In the genomic region with DNA sequence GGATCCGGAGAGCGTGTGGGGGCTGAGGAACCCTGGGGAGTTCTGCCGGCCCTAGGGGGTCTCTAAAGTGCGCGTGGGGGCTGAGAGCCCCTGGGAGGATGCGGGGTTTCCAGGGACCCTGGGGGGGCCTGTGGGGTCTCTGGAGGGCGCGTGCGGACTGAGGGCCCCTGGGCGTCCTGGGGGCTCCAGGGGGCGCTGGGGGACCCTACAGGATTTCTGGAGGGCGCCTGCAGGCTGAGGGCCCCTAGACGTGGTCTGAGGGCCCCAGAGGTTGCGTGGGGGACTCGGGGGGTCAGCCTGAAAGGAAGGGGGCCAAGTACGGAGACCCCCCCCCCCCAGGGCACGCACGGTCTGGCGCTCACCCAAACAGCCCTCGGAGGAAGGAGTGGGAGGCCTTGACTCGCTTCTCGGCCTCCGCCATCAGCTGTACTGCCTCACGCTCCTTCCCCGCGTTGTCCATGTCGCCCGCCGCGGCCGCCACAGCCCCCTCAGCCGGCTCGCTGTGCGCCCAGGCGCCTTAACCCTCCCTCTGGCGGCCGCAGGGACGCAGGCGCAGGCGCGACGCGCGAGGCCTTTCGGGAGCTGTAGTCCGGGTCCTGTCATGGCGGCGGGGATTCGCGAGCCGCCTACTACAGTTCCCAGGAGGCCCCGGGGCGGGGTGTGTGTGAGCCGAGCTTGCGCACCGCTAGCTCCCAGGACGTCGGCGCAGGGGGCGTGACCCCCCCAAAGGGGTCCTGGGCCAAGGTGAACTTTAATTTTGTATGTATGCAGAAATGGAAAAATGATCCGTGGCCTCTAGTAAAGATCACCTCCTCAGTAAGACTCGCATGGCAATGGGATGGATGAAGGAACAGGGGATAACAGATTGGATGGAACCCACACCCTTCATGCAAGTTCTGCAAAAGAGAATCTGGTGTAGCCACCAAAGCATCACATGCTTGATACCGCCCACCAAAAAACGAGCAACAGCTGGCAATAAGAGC, we compare ENCODE assay signal across 1 cellular context.
A peak's percentile ranks its signal among the peaks of the same experiment; 100 is the strongest.
TF ChIP-seq lines count a peak whose summit lies in the region.

TSS of gene NAPB (minus strand) at position 546 of the 983 bp plus-strand sequence. CDS start at position 460, 86 bp downstream.

TF ChIP-seq in HEK293, 187 proteins besides CTCF, POLR2A, EP300 and RAD21 (continued from another document and continues in another):
- no peak for TF ChIP-seq ZFP37 (tag by site-specific recombination; IDR thresholded peaks at IDR 0.05)
- no peak for TF ChIP-seq WT1 (tag by site-specific recombination; IDR thresholded peaks at IDR 0.05)
- TF ChIP-seq KLF9 (tag by site-specific recombination; IDR thresholded peaks at IDR 0.05; ENCODE audit: low read depth) = peak; percentile 88
- TF ChIP-seq ZNF18 (tag by site-specific recombination; IDR thresholded peaks at IDR 0.05) = no peak
- TF ChIP-seq ZNF670 (tag by site-specific recombination; IDR thresholded peaks at IDR 0.05; ENCODE audit: low read depth) = no peak
- TF ChIP-seq ZNF354C (tag by site-specific recombination; IDR thresholded peaks at IDR 0.05; ENCODE audit: borderline replicate concordance, low read depth) = no peak
- TF ChIP-seq ZBTB10 (tag by site-specific recombination; IDR thresholded peaks at IDR 0.05) = peak; percentile 28
- TF ChIP-seq SP3 (tag by site-specific recombination; IDR thresholded peaks at IDR 0.05) = peak; percentile 75
- no peak for TF ChIP-seq RBAK (tag by site-specific recombination; IDR thresholded peaks at IDR 0.05)
- TF ChIP-seq, protein P1, sequence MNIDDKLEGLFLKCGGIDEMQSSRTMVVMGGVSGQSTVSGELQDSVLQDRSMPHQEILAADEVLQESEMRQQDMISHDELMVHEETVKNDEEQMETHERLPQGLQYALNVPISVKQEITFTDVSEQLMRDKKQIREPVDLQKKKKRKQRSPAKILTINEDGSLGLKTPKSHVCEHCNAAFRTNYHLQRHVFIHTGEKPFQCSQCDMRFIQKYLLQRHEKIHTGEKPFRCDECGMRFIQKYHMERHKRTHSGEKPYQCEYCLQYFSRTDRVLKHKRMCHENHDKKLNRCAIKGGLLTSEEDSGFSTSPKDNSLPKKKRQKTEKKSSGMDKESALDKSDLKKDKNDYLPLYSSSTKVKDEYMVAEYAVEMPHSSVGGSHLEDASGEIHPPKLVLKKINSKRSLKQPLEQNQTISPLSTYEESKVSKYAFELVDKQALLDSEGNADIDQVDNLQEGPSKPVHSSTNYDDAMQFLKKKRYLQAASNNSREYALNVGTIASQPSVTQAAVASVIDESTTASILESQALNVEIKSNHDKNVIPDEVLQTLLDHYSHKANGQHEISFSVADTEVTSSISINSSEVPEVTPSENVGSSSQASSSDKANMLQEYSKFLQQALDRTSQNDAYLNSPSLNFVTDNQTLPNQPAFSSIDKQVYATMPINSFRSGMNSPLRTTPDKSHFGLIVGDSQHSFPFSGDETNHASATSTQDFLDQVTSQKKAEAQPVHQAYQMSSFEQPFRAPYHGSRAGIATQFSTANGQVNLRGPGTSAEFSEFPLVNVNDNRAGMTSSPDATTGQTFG (tag by site-specific recombination; IDR thresholded peaks at IDR 0.05; ENCODE audit: borderline replicate concordance) = no peak
- TF ChIP-seq HOXC10 (CRISPR knock-in tag; IDR thresholded peaks at IDR 0.05) = no peak
- TF ChIP-seq ZBTB44 (tag by site-specific recombination; IDR thresholded peaks at IDR 0.05) = no peak
- no peak for TF ChIP-seq PRDM2 (tag by site-specific recombination; IDR thresholded peaks at IDR 0.05; ENCODE audit: borderline replicate concordance)
- TF ChIP-seq, protein P2, sequence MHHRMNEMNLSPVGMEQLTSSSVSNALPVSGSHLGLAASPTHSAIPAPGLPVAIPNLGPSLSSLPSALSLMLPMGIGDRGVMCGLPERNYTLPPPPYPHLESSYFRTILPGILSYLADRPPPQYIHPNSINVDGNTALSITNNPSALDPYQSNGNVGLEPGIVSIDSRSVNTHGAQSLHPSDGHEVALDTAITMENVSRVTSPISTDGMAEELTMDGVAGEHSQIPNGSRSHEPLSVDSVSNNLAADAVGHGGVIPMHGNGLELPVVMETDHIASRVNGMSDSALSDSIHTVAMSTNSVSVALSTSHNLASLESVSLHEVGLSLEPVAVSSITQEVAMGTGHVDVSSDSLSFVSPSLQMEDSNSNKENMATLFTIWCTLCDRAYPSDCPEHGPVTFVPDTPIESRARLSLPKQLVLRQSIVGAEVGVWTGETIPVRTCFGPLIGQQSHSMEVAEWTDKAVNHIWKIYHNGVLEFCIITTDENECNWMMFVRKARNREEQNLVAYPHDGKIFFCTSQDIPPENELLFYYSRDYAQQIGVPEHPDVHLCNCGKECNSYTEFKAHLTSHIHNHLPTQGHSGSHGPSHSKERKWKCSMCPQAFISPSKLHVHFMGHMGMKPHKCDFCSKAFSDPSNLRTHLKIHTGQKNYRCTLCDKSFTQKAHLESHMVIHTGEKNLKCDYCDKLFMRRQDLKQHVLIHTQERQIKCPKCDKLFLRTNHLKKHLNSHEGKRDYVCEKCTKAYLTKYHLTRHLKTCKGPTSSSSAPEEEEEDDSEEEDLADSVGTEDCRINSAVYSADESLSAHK (tag by site-specific recombination; IDR thresholded peaks at IDR 0.05) = peak; percentile 31; the same call in 1 of the 2 replicates
- no peak for TF ChIP-seq KLF7 (tag by site-specific recombination; IDR thresholded peaks at IDR 0.05; ENCODE audit: borderline replicate concordance)
- TF ChIP-seq ZNF530 (tag by site-specific recombination; IDR thresholded peaks at IDR 0.05; ENCODE audit: low read depth) = no peak
- no peak for TF ChIP-seq ZNF350 (tag by site-specific recombination; IDR thresholded peaks at IDR 0.05)
- TF ChIP-seq, protein P3, sequence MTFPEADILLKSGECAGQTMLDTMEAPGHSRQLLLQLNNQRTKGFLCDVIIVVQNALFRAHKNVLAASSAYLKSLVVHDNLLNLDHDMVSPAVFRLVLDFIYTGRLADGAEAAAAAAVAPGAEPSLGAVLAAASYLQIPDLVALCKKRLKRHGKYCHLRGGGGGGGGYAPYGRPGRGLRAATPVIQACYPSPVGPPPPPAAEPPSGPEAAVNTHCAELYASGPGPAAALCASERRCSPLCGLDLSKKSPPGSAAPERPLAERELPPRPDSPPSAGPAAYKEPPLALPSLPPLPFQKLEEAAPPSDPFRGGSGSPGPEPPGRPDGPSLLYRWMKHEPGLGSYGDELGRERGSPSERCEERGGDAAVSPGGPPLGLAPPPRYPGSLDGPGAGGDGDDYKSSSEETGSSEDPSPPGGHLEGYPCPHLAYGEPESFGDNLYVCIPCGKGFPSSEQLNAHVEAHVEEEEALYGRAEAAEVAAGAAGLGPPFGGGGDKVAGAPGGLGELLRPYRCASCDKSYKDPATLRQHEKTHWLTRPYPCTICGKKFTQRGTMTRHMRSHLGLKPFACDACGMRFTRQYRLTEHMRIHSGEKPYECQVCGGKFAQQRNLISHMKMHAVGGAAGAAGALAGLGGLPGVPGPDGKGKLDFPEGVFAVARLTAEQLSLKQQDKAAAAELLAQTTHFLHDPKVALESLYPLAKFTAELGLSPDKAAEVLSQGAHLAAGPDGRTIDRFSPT (tag by site-specific recombination; IDR thresholded peaks at IDR 0.05) = no peak
- no peak for TF ChIP-seq ZNF112 (tag by site-specific recombination; IDR thresholded peaks at IDR 0.05)
- no peak for TF ChIP-seq SALL2 (tag by site-specific recombination; IDR thresholded peaks at IDR 0.05; ENCODE audit: borderline replicate concordance)
- TF ChIP-seq ZNF513 (tag by site-specific recombination; IDR thresholded peaks at IDR 0.05) = no peak
- TF ChIP-seq ZSCAN16 (tag by site-specific recombination; IDR thresholded peaks at IDR 0.05) = no peak
- TF ChIP-seq, protein P4, sequence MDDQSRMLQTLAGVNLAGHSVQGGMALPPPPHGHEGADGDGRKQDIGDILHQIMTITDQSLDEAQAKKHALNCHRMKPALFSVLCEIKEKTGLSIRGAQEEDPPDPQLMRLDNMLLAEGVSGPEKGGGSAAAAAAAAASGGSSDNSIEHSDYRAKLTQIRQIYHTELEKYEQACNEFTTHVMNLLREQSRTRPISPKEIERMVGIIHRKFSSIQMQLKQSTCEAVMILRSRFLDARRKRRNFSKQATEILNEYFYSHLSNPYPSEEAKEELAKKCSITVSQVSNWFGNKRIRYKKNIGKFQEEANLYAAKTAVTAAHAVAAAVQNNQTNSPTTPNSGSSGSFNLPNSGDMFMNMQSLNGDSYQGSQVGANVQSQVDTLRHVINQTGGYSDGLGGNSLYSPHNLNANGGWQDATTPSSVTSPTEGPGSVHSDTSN (CRISPR knock-in tag; IDR thresholded peaks at IDR 0.05) = no peak
- TF ChIP-seq GFI1B (tag by site-specific recombination; IDR thresholded peaks at IDR 0.05) = no peak
- no peak for TF ChIP-seq ZNF624 (tag by site-specific recombination; IDR thresholded peaks at IDR 0.05)
